Comparison of ENCODE assay signal across 8 cellular contexts in the genomic region with DNA sequence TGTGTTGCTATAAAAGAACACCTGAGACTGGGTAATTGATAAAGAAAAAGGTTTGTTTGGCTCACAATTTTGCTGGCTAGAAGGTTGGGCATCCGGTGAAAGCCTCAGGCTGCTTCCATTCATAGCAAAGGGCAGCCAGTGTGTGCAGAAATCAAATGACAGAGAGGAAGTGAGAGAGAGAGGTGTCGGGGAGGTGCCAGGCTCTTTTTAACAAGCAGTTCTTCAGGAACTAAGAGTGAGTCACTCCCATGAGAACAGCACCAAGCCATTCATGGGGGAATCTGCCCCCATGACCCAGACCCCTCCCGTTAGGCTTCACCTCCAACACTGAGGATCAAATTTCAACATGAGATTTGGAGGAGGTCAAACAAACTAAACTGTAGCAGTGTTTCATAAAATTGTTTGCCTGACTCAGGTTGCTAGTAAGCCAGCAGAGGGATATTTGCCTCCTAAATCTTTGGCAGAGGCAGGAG. TPM values are rescaled to one million over a fixed set of nuclear protein-coding genes. Genes with fewer than 3 reads are reported as not detected.
A peak's percentile ranks its signal among the peaks of the same experiment; 100 is the strongest.
DNase-seq lines count a peak whose midpoint lies in the region; ATAC-seq and TF ChIP-seq lines count a peak whose summit lies in the region.

No MANE protein-coding gene starts in this region.

- peaks cover 31% of the 10 kb centered on the region for H3K4me1 ChIP-seq in upper lobe of right lung

- H3K36me3 ChIP-seq in upper lobe of right lung = peaks cover 54% of the 10 kb centered on the region
- H3K36me3 ChIP-seq in WERI-Rb-1 = no peaks in the 10 kb centered on the region

- peak; percentile 88 for ATAC-seq in upper lobe of right lung

- in situ Hi-C loops in KBM-7 (cut with MboI; ENCODE audit: low pct_unique_long_range_greater_than_20kb, low sequenced_read_pairs) = no loop called here

- H3K9me3 ChIP-seq in upper lobe of right lung (no peaks in the 10 kb centered on the region), WERI-Rb-1 (ENCODE audit: severe bottlenecking) (no peaks in the 10 kb centered on the region)

- DNase-seq in DMS 273 (lab: John Stamatoyannopoulos, UW; ENCODE audit: unreplicated experiment) = peak; percentile 38
- DNase-seq in DMS 273 treated with DMSO at 0.1 percent for 48 hours (lab: John Stamatoyannopoulos, UW) = no peak
- DNase-seq in KBM-7 = peak; percentile 75
- peak; percentile 15 to 30 for DNase-seq in activated CD4-positive, alpha-beta T cell treated with anti-CD3 and anti-CD28 coated beads, Interleukin-2, amount 50 U/mL, for 4 hours
- peak; percentile 31 for DNase-seq in iPS-NIHi7 (ENCODE audit: extremely low spot score)
- no peak for DNase-seq in upper lobe of right lung
- DNase-seq in WERI-Rb-1 = no peak
- DNase-seq in effector CD8-positive, alpha-beta T cell (lab: John Stamatoyannopoulos, UW) = no peak

- H3K27ac ChIP-seq in upper lobe of right lung (peak overlapping the region; percentile 45), WERI-Rb-1 (no peak overlapping the region)

- H3K27me3 ChIP-seq in upper lobe of right lung (no peaks in the 10 kb centered on the region), WERI-Rb-1 (ENCODE audit: insufficient read depth, low read depth, severe bottlenecking) (no peaks in the 10 kb centered on the region)

- TF ChIP-seq CTCF in upper lobe of right lung (IDR thresholded peaks at IDR 0.05) (no peak), WERI-Rb-1 (IDR thresholded peaks at IDR 0.05; ENCODE audit: low read depth, low read length) (no peak)

- H3K4me3 ChIP-seq in upper lobe of right lung = no peak overlapping the region
- H3K4me3 ChIP-seq in WERI-Rb-1 (ENCODE audit: low read depth, low read length) = no peak overlapping the region

- intact Hi-C loops in upper lobe of right lung (cut with DNase I) = no loop called here

RNA-seq across cellular contexts. Expression of a gene that starts 4.5 kb away (rescaled TPM):
- total RNA-seq in upper lobe of right lung = 9.7 TPM

RNA-seq across cellular contexts. Expression of a gene that starts 8.8 kb away (rescaled TPM):
- total RNA-seq in upper lobe of right lung = 67.5 TPM

RNA-seq across cellular contexts. Expression of a gene that starts 8.9 kb away (rescaled TPM):
- total RNA-seq in upper lobe of right lung = 70.8 TPM

RNA-seq across cellular contexts. Expression of a gene that starts 58.2 kb away (rescaled TPM):
- 60.4 TPM for total RNA-seq in upper lobe of right lung

Comparison
In these comparisons a context has a peak if more than half of its experiments do, and no peak if none do; other contexts are left out.
1. DNase-seq: peak in DMS 273 (single experiment), KBM-7 (single experiment), activated CD4-positive, alpha-beta T cell treated with anti-CD3 and anti-CD28 coated beads, Interleukin-2, amount 50 U/mL, for 4 hours (2 of 2) and iPS-NIHi7 (single experiment); none in DMS 273 treated with DMSO at 0.1 percent for 48 hours (single experiment), upper lobe of right lung (single experiment), WERI-Rb-1 (single experiment) and effector CD8-positive, alpha-beta T cell (single experiment).